11 cellular contexts compared by ENCODE assay signal in the genomic region with DNA sequence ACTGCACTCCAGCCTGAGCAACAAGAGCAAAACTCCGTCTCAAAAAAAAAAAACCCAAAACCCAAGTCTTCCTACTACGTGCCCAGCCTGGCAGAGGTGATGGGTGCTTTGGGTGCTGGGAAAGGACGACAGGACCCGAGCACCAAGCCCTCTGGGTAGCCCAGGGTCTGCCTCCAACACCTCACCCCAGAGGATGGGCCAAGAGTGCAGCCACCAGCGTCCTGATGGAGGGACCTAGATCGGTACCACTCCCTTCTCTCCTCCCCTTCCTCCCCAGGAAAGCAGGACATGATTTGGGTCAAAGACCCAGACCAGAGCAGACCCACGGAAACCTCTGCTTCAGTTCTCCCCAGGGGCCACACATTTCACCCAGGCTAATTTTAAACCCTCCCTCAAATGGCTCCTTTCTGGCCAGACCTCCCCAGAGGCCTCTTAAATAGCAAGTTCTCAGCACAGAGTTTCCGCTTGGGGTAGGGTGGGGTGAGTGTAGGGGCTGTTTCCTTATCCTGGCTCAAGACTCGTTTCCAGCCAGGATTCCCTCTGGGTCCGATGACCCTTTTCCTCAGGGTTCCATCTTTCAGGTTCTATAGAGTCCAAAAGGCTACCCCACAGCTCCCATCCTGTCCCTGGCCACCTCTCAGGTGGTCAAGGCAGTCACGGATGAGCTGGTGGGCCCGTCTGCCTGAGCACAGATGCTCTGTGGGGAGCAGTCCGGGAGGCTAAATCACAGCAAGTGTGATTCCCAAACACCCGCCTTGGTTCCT. TPM values are rescaled to one million over a fixed set of nuclear protein-coding genes. Genes with fewer than 3 reads are reported as not detected.
DNase-seq lines count a peak whose midpoint lies in the region; ATAC-seq, FAIRE-seq and TF ChIP-seq lines count a peak whose summit lies in the region.
"Had no signal": no experiment of that assay in that cellular context is flagged by ENCODE, and none has a peak within 500 bp of the region (broad histone marks: within the 10 kb centered on the region; RNA-seq: fewer than 3 reads in every experiment).

No MANE protein-coding gene starts in this region.

- intact Hi-C loops in GM12878 (cut with micrococcal nuclease; ENCODE audit: unreplicated experiment): no loop called here

- H3K27ac Mint-ChIP-seq in stimulated activated effector memory CD8-positive, alpha-beta T cell treated with anti-CD3 and anti-CD28 coated beads, Interleukin-12 subunit alpha, Interleukin-12 subunit beta, amount 100 ng/mL, for 72 hours: no peak overlapping the region
- H3K27ac Mint-ChIP-seq in type B pancreatic cell: no peak overlapping the region

- H3K9ac ChIP-seq in GM12878 (ENCODE audit: control insufficient read depth, insufficient read depth, low read length): no peak overlapping the region

- H3K4me1 Mint-ChIP-seq in stimulated activated effector memory CD8-positive, alpha-beta T cell treated with anti-CD3 and anti-CD28 coated beads, Interleukin-12 subunit alpha, Interleukin-12 subunit beta, amount 100 ng/mL, for 72 hours: peaks cover 6% of the 10 kb centered on the region
- peaks cover 11% of the 10 kb centered on the region for H3K4me1 Mint-ChIP-seq in type B pancreatic cell (ENCODE audit: unreplicated experiment)

- peaks cover 20% of the 10 kb centered on the region for H3K4me1 ChIP-seq in GM12878 (ENCODE audit: control insufficient read depth, insufficient read depth, low read length)

- H3K36me3 Mint-ChIP-seq in stimulated activated effector memory CD8-positive, alpha-beta T cell treated with anti-CD3 and anti-CD28 coated beads, Interleukin-12 subunit alpha, Interleukin-12 subunit beta, amount 100 ng/mL, for 72 hours: peaks cover 6% of the 10 kb centered on the region
- H3K36me3 Mint-ChIP-seq in type B pancreatic cell: no peaks in the 10 kb centered on the region

- peak; percentile 59 for DNase-seq in GM12878 (ENCODE audit: low read depth, low spot score)
- no peak for DNase-seq in stimulated activated effector memory CD8-positive, alpha-beta T cell treated with anti-CD3 and anti-CD28 coated beads, Interleukin-12 subunit alpha, Interleukin-12 subunit beta, amount 100 ng/mL, for 72 hours (ENCODE audit: low spot score in 2 of 2)
- no peak for DNase-seq in islet precursor cell
- no peak for DNase-seq in type B pancreatic cell (ENCODE audit: extremely low spot score, unreplicated experiment)
- no peak for DNase-seq in NOMO-1 treated with DMSO at 0.1 percent for 48 hours (lab: John Stamatoyannopoulos, UW; ENCODE audit: unreplicated experiment)
- DNase-seq: activated CD4-positive, CD25-positive, alpha-beta regulatory T cell; foreskin melanocyte; NCI-H345 had no signal

- TF ChIP-seq CTCF in GM12878 (IDR thresholded peaks at IDR 0.05 in 2 of 3, conservative IDR thresholded peaks at IDR 0.05 in 1 of 3; ENCODE audit: control insufficient read depth in 2 of 3, extremely low read depth in 1 of 3, insufficient read depth in 1 of 3, low read depth in 3 of 3, low read length in 3 of 3) (no peak), type B pancreatic cell (conservative IDR thresholded peaks at IDR 0.05) (no peak)

- no peak for TF ChIP-seq EP300 in GM12878 (IDR thresholded peaks at IDR 0.05; ENCODE audit: borderline replicate concordance in 1 of 2, control insufficient read depth in 1 of 2, low read depth in 2 of 2, low read length in 2 of 2)

- SMC1A ChIA-PET in GM12878 (lab: Charles Lee; ENCODE audit: uncharacterized antibody, unreplicated experiment): interaction anchor here (2.0 to 22.7 kb wide), 2 partner anchors 13 to 53 kb away, joined by 13 to 308 read pairs; no protein-coding TSS in a partner anchor

- POLR2A ChIA-PET in GM12878 (lab: Charles Lee): interaction anchor here (0.5 to 2.2 kb wide), 4 partner anchors 21 to 139 kb away, joined by 3 to 11 read pairs (median 8); no protein-coding TSS in a partner anchor

- no peaks in the 10 kb centered on the region for H3K79me2 ChIP-seq in GM12878 (ENCODE audit: control insufficient read depth, insufficient read depth, low read length)

- no peaks in the 10 kb centered on the region for H3K27me3 Mint-ChIP-seq in type B pancreatic cell

- TF ChIP-seq POLR2A in GM12878 (IDR thresholded peaks at IDR 0.05; ENCODE audit: low read depth, low read length): no peak

- WGBS in GM12878 (ENCODE audit: insufficient coverage, insufficient replicate concordance, low lambda C conversion rate, missing lambda C conversion rate): 1% methylated on average over 14 of the region's 14 CpGs

- no TSS peak for BruUV-seq in GM12878 (replicated peaks; lab: Mats Ljungman, UMichigan)

- no peak overlapping the region for H3K27ac ChIP-seq in GM12878 (ENCODE audit: control insufficient read depth, insufficient read depth)

- ATAC-seq in GM19035 (IDR thresholded peaks at IDR 0.05; ENCODE audit: unreplicated experiment) (peak; percentile 70), HG02798 (IDR thresholded peaks at IDR 0.05; ENCODE audit: poor library complexity, unreplicated experiment) (peak; percentile 47), GM12878 (peak; percentile 84), GM18519 (IDR thresholded peaks at IDR 0.05; ENCODE audit: low FRiP score, unreplicated experiment) (no peak)
- peak; percentile 31 for ATAC-seq in stimulated activated effector memory CD8-positive, alpha-beta T cell treated with anti-CD3 and anti-CD28 coated beads, Interleukin-12 subunit alpha, Interleukin-12 subunit beta, amount 100 ng/mL, for 72 hours

- CTCF ChIA-PET in GM12878 (lab: Yijun Ruan, JAX): interaction anchor here (0.8 to 8.5 kb wide), 3 partner anchors 12 to 140 kb away, joined by 4 to 60 read pairs (median 9); no protein-coding TSS in a partner anchor

- H3K4me2 ChIP-seq in GM12878 (ENCODE audit: control insufficient read depth, insufficient read depth): peak overlapping the region; percentile 66

- no peak for TF ChIP-seq RAD21 in GM12878 (IDR thresholded peaks at IDR 0.05; ENCODE audit: insufficient read depth, low read depth, low read length)

- no peaks in the 10 kb centered on the region for H4K20me1 ChIP-seq in GM12878 (ENCODE audit: control insufficient read depth, insufficient read depth)

- no peak overlapping the region for H3K4me3 Mint-ChIP-seq in stimulated activated effector memory CD8-positive, alpha-beta T cell treated with anti-CD3 and anti-CD28 coated beads, Interleukin-12 subunit alpha, Interleukin-12 subunit beta, amount 100 ng/mL, for 72 hours
- no peak overlapping the region for H3K4me3 Mint-ChIP-seq in type B pancreatic cell

- peak overlapping the region; percentile 81 for H2AFZ ChIP-seq in GM12878 (ENCODE audit: control insufficient read depth, low read depth, low read length)

- peak; percentile 54 for FAIRE-seq in GM12878 (lab: Jason Lieb, UNC)

- H3K36me3 ChIP-seq in GM12878 (ENCODE audit: control insufficient read depth in 2 of 2, insufficient read depth in 2 of 2, low read length in 1 of 2): no peaks in the 10 kb centered on the region

- in situ Hi-C loops in GM12878 (cut with MboI): no loop called here

- RAD21 ChIA-PET in GM12878 (lab: Charles Lee; ENCODE audit: unreplicated experiment): interaction anchor here (1.9 to 3.8 kb wide), 5 partner anchors 14 to 139 kb away, joined by 5 to 27 read pairs (median 11); no protein-coding TSS in a partner anchor

- H3K9me3 Mint-ChIP-seq in stimulated activated effector memory CD8-positive, alpha-beta T cell treated with anti-CD3 and anti-CD28 coated beads, Interleukin-12 subunit alpha, Interleukin-12 subunit beta, amount 100 ng/mL, for 72 hours: no peaks in the 10 kb centered on the region
- no peaks in the 10 kb centered on the region for H3K9me3 Mint-ChIP-seq in type B pancreatic cell

- H3K9me3 ChIP-seq in GM12878 (replicated peaks; ENCODE audit: control insufficient read depth, insufficient read depth, low read length): no peaks in the 10 kb centered on the region

- no peak overlapping the region for H3K4me3 ChIP-seq in GM12878

- H3K27me3 ChIP-seq in GM12878 (replicated peaks in 1 of 2; ENCODE audit: control insufficient read depth in 2 of 2, insufficient read depth in 2 of 2, low read length in 1 of 2): no peaks in the 10 kb centered on the region

TF ChIP-seq in GM12878, 131 proteins besides CTCF, POLR2A, EP300 and RAD21 (continues in another document):
- 0 out of 2 replicates have a peak, but pooled peaks have one; percentile 34 for TF ChIP-seq DPF2 (IDR thresholded peaks at IDR 0.05)
- TF ChIP-seq, protein P1, sequence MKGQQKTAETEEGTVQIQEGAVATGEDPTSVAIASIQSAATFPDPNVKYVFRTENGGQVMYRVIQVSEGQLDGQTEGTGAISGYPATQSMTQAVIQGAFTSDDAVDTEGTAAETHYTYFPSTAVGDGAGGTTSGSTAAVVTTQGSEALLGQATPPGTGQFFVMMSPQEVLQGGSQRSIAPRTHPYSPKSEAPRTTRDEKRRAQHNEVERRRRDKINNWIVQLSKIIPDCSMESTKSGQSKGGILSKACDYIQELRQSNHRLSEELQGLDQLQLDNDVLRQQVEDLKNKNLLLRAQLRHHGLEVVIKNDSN (IDR thresholded peaks at IDR 0.05; ENCODE audit: borderline replicate concordance, extremely low read length, insufficient read depth, low read depth, low read length): no peak
- TF ChIP-seq MTA2 (IDR thresholded peaks at IDR 0.05; ENCODE audit: low read depth): peak; percentile 38; the same call in 1 of the 2 replicates
- TF ChIP-seq MEF2A (IDR thresholded peaks at IDR 0.05; ENCODE audit: insufficient read depth, low read depth, low read length): peak; percentile 45; the same call in 1 of the 2 replicates
- peak; percentile 28; the same call in 1 of the 2 replicates for TF ChIP-seq BCL11A (IDR thresholded peaks at IDR 0.05; ENCODE audit: low read depth, low read length)
- TF ChIP-seq KLF5 (IDR thresholded peaks at IDR 0.05; ENCODE audit: partially characterized antibody): no peak
- peak; percentile 70 for TF ChIP-seq IKZF1 (conservative IDR thresholded peaks at IDR 0.05)

RNA-seq across cellular contexts. Expression of gene RBPMS2, which starts 20.5 kb away (rescaled TPM):
- not detected in 2 replicates for total RNA-seq in GM12878 (2013; cell fraction: nucleolus; rRNA removed)
- total RNA-seq in GM12878 (2014; rRNA removed) (not detected in 2 replicates), GM12878 (2014; rRNA removed; fragmentation: Illumina TruSeq; extraction: Trizol) (not detected in 2 replicates), GM12878 (2021) (0.31 and 0.66 TPM in 2 replicates), type B pancreatic cell (ENCODE audit: low replicate concordance) (6.4 and 19.7 TPM in 2 replicates)
- polyA plus RNA-seq in GM12878 (2011; ENCODE audit: low read depth): 0.34 TPM
- polyA plus RNA-seq in GM12878 (2011; rRNA removed) (0.08 TPM in 1 of 2 replicates, not detected in the other), GM12878 (2014; fragmentation: Illumina TruSeq; extraction: Trizol) (0.25 and 0.43 TPM in 2 replicates), GM12878 (2014; fragmentation: Nextera tagmentation; extraction: Ambion mirVana) (under 1 TPM in 1 of 2 experiments, not detected in 1; 0.09 TPM), GM12878 (2014; rRNA removed) (0.06 and 0.25 TPM in 2 replicates), GM12878 (2016; fragmentation: Nextera tagmentation; extraction: Ambion mirVana) (under 1 TPM; 0.19 to 0.20 TPM)
- polyA plus RNA-seq in GM12878 (2011; cell fraction: cytosol; rRNA removed): 0.07 and 0.12 TPM in 2 replicates
- 0.09 and 0.10 TPM in 2 replicates for polyA plus RNA-seq in GM12878 (2011; cell fraction: nucleus; rRNA removed)
- polyA plus RNA-seq in GM12878 (2012): 0.66 and 0.90 TPM in 2 replicates
- not detected in 2 replicates for polyA minus RNA-seq in GM12878 (2011; rRNA and poly(A)+ RNA removed)
- not detected in 2 replicates for polyA minus RNA-seq in GM12878 (2011; cell fraction: cytosol; rRNA and poly(A)+ RNA removed)
- not detected in 2 replicates for polyA minus RNA-seq in GM12878 (2011; cell fraction: nucleus; rRNA and poly(A)+ RNA removed)
